Comparison of ENCODE assay signal across 1 cellular context in genomic region chr1:156190265-156190664, GRCh38. TPM values are rescaled to one million over a fixed set of nuclear protein-coding genes. Genes with fewer than 3 reads are reported as not detected.
"Had no signal": no experiment of that assay in that cellular context is flagged by ENCODE, and none has a peak within 500 bp of the region (broad histone marks: within the 10 kb centered on the region; RNA-seq: fewer than 3 reads in every experiment).

No MANE protein-coding gene starts in this region.

RNA-seq across cellular contexts. Expression of gene BGLAP, which starts 51.7 kb away (rescaled TPM):
- total RNA-seq: SJSA1 had no signal
